ENCODE assay signal across 1 cellular context in the genomic region with DNA sequence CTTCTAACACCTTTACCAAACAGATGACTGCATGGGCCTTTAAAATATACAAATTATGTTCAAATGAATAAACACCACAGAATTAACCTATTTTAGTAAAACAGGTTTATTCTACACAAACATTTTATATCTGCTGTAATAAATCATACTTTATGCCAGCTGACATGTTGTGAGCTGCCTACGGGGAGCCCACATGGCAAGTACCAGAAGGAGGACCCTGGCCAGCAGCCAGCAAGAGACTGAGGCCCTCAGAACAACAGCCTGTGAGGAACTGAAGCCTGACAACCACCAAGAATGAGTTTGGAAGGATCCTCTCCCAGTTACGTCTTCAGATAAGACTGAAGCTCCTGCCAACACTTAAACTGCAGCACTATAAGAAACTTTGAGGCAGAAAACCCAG.
TF ChIP-seq lines count a peak whose summit lies in the region.

No MANE protein-coding gene starts in this region.

TF ChIP-seq in HepG2, 621 proteins besides CTCF, POLR2A, EP300 and RAD21 (continued from another document):
- TF ChIP-seq, protein P1, sequence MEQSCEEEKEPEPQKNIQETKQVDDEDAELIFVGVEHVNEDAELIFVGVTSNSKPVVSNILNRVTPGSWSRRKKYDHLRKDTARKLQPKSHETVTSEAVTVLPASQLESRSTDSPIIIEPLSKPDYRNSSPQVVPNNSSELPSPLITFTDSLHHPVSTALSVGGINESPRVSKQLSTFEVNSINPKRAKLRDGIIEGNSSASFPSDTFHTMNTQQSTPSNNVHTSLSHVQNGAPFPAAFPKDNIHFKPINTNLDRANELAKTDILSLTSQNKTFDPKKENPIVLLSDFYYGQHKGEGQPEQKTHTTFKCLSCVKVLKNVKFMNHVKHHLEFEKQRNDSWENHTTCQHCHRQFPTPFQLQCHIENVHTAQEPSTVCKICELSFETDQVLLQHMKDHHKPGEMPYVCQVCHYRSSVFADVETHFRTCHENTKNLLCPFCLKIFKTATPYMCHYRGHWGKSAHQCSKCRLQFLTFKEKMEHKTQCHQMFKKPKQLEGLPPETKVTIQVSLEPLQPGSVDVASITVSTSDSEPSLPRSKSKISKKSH (CRISPR knock-in tag; IDR thresholded peaks at IDR 0.05; ENCODE audit: borderline replicate concordance) = no peak
TF ChIP-seq in HepG2: peak in this region for 0.
